ENCODE assay signal across 17 cellular contexts in the genomic region with DNA sequence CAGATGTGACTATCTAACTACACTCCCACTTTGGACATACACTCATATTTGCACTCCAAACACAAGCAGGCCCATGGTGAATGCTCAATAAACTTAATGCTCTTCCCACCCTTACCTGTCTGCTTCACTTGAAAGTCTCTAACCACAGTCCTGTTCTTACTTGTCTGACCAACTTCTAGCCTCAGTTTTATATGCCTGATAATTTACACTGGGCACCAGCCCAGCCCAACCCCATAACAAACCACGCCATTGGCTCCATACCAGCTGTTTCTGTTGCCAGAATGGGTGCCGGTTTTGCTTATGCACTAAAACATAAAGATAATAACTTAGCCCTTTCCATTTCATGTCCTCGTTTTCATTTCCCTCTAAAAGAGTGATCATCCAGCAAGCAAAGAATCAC.
DNase-seq lines count a peak whose midpoint lies in the region; ATAC-seq, FAIRE-seq and TF ChIP-seq lines count a peak whose summit lies in the region.
"Had no signal": no experiment of that assay in that cellular context is flagged by ENCODE, and none has a peak within 500 bp of the region (broad histone marks: within the 10 kb centered on the region; RNA-seq: fewer than 3 reads in every experiment).

No MANE protein-coding gene starts in this region.

- no peak overlapping the region for H3K27ac ChIP-seq in HEK293 (ENCODE audit: extremely low read depth, low read depth, low read length)
- H3K27ac ChIP-seq in mammary epithelial cell (ENCODE audit: insufficient read depth, low read depth, low read length): peak overlapping the region; percentile 90
- no peak overlapping the region for H3K27ac ChIP-seq in small intestine (ENCODE audit: low read depth in 1 of 2, low read length in 1 of 2)
- H3K27ac ChIP-seq in heart right ventricle: no peak overlapping the region
- no peak overlapping the region for H3K27ac ChIP-seq in naive thymus-derived CD4-positive, alpha-beta T cell (ENCODE audit: low read depth, low read length)
- H3K27ac ChIP-seq: brain microvascular endothelial cell, SJCRH30 had no signal

- CTCF ChIA-PET in HEK293 (lab: Yijun Ruan, JAX) (no interaction called here), mammary epithelial cell (lab: Charles Lee; ENCODE audit: low non-redundant PET) (interaction anchor here (0.6 kb wide), 1 partner anchor 1024 kb away, joined by 3 read pairs; a partner anchor contains a TSS), GM10248 (lab: Yijun Ruan, JAX) (no interaction called here)
- CTCF ChIA-PET in naive thymus-derived CD4-positive, alpha-beta T cell (lab: Charles Lee): no interaction called here

- dilution Hi-C loops in mammary epithelial cell (cut with HindIII; ENCODE audit: low sequenced_read_pairs): no loop called here

- ATAC-seq in heart right ventricle: no peak
- no peak for ATAC-seq in naive thymus-derived CD4-positive, alpha-beta T cell
- ATAC-seq: activated CD8-positive, alpha-beta T cell treated with anti-CD3 and anti-CD28 coated beads, Interleukin-2, amount 10 ng/mL, durations not matched to agents 7 days and 5 days had no signal

- DNase-seq in NCI-H226 (peak; percentile 39), mammary epithelial cell (peak; percentile 94), small intestine (peak; percentile 52), heart right ventricle (no peak), GM10248 (ENCODE audit: extremely low spot score) (no peak)
- DNase-seq in naive thymus-derived CD4-positive, alpha-beta T cell: no peak
- DNase-seq in stimulated activated CD4-positive, alpha-beta T cell treated with anti-CD3 and anti-CD28 coated beads, Interleukin-1b, Interleukin-23, amount 100 ng/mL, for 48 hours: no peak
- DNase-seq: activated CD8-positive, alpha-beta T cell treated with anti-CD3 and anti-CD28 coated beads, Interleukin-2, amount 10 ng/mL, durations not matched to agents 7 days and 5 days; activated gamma-delta T cell; brain microvascular endothelial cell; CD4-positive, CD25-positive, alpha-beta regulatory T cell; NCI-H774; retina; SJCRH30 had no signal

- no peaks in the 10 kb centered on the region for H3K36me3 Mint-ChIP-seq in naive thymus-derived CD4-positive, alpha-beta T cell
- H3K36me3 Mint-ChIP-seq: CD4-positive, CD25-positive, alpha-beta regulatory T cell had no signal

- peak overlapping the region; percentile 79 for H2AFZ ChIP-seq in mammary epithelial cell (ENCODE audit: low read depth, low read length)

- H3K4me3 Mint-ChIP-seq in naive thymus-derived CD4-positive, alpha-beta T cell: no peak overlapping the region
- H3K4me3 Mint-ChIP-seq: activated CD8-positive, alpha-beta T cell treated with anti-CD3 and anti-CD28 coated beads, Interleukin-2, amount 10 ng/mL, durations not matched to agents 7 days and 5 days; CD4-positive, CD25-positive, alpha-beta regulatory T cell; stimulated activated naive CD8-positive, alpha-beta T cell treated with anti-CD3 and anti-CD28 coated beads, Interleukin-15, Interleukin-2, amounts not matched to agents 100 ng/mL and 50 ng/mL, for 24 hours had no signal

- TF ChIP-seq CTCF in HEK293 (tag by site-specific recombination; IDR thresholded peaks at IDR 0.05) (no peak), mammary epithelial cell (conservative IDR thresholded peaks at IDR 0.05 in 1 of 2, IDR thresholded peaks at IDR 0.05 in 1 of 2; ENCODE audit: extremely low read depth in 1 of 2, insufficient read depth in 1 of 2, low read depth in 1 of 2, low read length in 2 of 2) (no peak), heart right ventricle (IDR thresholded peaks at IDR 0.05) (no peak), GM10248 (IDR thresholded peaks at IDR 0.05; ENCODE audit: control extremely low read depth, extremely low read depth, low read depth, missing control alignments) (no peak)

- peak overlapping the region; percentile 72 for H3K4me2 ChIP-seq in mammary epithelial cell (ENCODE audit: insufficient read depth, low read depth, low read length)

- no peaks in the 10 kb centered on the region for H3K79me2 ChIP-seq in mammary epithelial cell (ENCODE audit: insufficient read depth, low read length)

- H3K36me3 ChIP-seq in HEK293 (ENCODE audit: control insufficient read depth in 2 of 2, insufficient read depth in 1 of 2, low read length in 2 of 2) (no peaks in the 10 kb centered on the region), mammary epithelial cell (ENCODE audit: insufficient read depth, low read length) (no peaks in the 10 kb centered on the region), small intestine (ENCODE audit: control insufficient read depth in 2 of 2, insufficient read depth in 2 of 2, low read length in 2 of 2) (no peaks in the 10 kb centered on the region), heart right ventricle (no peaks in the 10 kb centered on the region)
- H3K36me3 ChIP-seq in naive thymus-derived CD4-positive, alpha-beta T cell (ENCODE audit: control insufficient read depth in 2 of 3, insufficient read depth in 3 of 3, low read length in 3 of 3): no peaks in the 10 kb centered on the region
- H3K36me3 ChIP-seq: brain microvascular endothelial cell, SJCRH30 had no signal

- no peak overlapping the region for H3K27ac Mint-ChIP-seq in naive thymus-derived CD4-positive, alpha-beta T cell
- H3K27ac Mint-ChIP-seq: activated CD8-positive, alpha-beta T cell treated with anti-CD3 and anti-CD28 coated beads, Interleukin-2, amount 10 ng/mL, durations not matched to agents 7 days and 5 days; CD4-positive, CD25-positive, alpha-beta regulatory T cell; stimulated activated naive CD8-positive, alpha-beta T cell treated with anti-CD3 and anti-CD28 coated beads, Interleukin-15, Interleukin-2, amounts not matched to agents 100 ng/mL and 50 ng/mL, for 24 hours had no signal

- no peaks in the 10 kb centered on the region for H4K20me1 ChIP-seq in mammary epithelial cell (ENCODE audit: insufficient read depth, low read length)

- peaks cover 0 to 2% (median 0%) of the 10 kb centered on the region in 7 donors for H3K4me1 Mint-ChIP-seq in naive thymus-derived CD4-positive, alpha-beta T cell
- H3K4me1 Mint-ChIP-seq: CD4-positive, CD25-positive, alpha-beta regulatory T cell had no signal

- H3K9me3 ChIP-seq in HEK293 (ENCODE audit: control insufficient read depth, insufficient read depth, low read depth, low read length) (no peaks in the 10 kb centered on the region), mammary epithelial cell (replicated peaks; ENCODE audit: insufficient read depth, low read length) (no peaks in the 10 kb centered on the region), small intestine (ENCODE audit: control insufficient read depth, low read depth) (no peaks in the 10 kb centered on the region), heart right ventricle (no peaks in the 10 kb centered on the region)
- H3K9me3 ChIP-seq in naive thymus-derived CD4-positive, alpha-beta T cell (ENCODE audit: control insufficient read depth in 2 of 3, low read length in 3 of 3): no peaks in the 10 kb centered on the region
- H3K9me3 ChIP-seq: SJCRH30 had no signal

- H3K4me1 ChIP-seq in HEK293 (ENCODE audit: control insufficient read depth, insufficient read depth, low read length) (no peaks in the 10 kb centered on the region), mammary epithelial cell (ENCODE audit: insufficient read depth, low read length) (peaks cover 62% of the 10 kb centered on the region), small intestine (ENCODE audit: control insufficient read depth in 2 of 2, insufficient read depth in 1 of 2, low read depth in 1 of 2, low read length in 1 of 2) (peaks cover 0 to 4% of the 10 kb centered on the region in 2 donors), heart right ventricle (peaks cover 0 to 8% (median 0%) of the 10 kb centered on the region in 9 donors)
- no peaks in the 10 kb centered on the region for H3K4me1 ChIP-seq in naive thymus-derived CD4-positive, alpha-beta T cell (ENCODE audit: control insufficient read depth in 2 of 2, insufficient read depth in 2 of 2, low read length in 2 of 2)

- in situ Hi-C loops in mammary epithelial cell (cut with MboI; ENCODE audit: low sequenced_read_pairs in 2 of 2): loop anchor here in 1 of 2 donors (25.0 kb wide), 1 partner anchor 201 kb away; no protein-coding TSS in a partner anchor

- H3K27me3 ChIP-seq in mammary epithelial cell (ENCODE audit: insufficient read depth, low read length): no peaks in the 10 kb centered on the region
- no peaks in the 10 kb centered on the region for H3K27me3 ChIP-seq in small intestine (ENCODE audit: control insufficient read depth in 2 of 2, insufficient read depth in 2 of 2, low read length in 2 of 2)
- peaks cover 0 to 8% (median 0%) of the 10 kb centered on the region in 7 donors for H3K27me3 ChIP-seq in heart right ventricle
- no peaks in the 10 kb centered on the region for H3K27me3 ChIP-seq in naive thymus-derived CD4-positive, alpha-beta T cell (ENCODE audit: control insufficient read depth in 2 of 2, insufficient read depth in 2 of 2, low read length in 2 of 2)
- H3K27me3 ChIP-seq: brain microvascular endothelial cell, SJCRH30 had no signal

- POLR2A ChIA-PET in HEK293 (lab: Yijun Ruan, JAX) (no interaction called here), GM10248 (lab: Yijun Ruan, JAX) (no interaction called here)
- POLR2A ChIA-PET in naive thymus-derived CD4-positive, alpha-beta T cell (lab: Charles Lee): no interaction called here

- peak overlapping the region; percentile 59 for H3K9ac ChIP-seq in mammary epithelial cell (ENCODE audit: insufficient read depth, low read length)

- H3K4me3 ChIP-seq in HEK293 (ENCODE audit: low read depth, low read length) (no peak overlapping the region), mammary epithelial cell (replicated peaks in 1 of 3; ENCODE audit: insufficient read depth in 1 of 3, low read depth in 2 of 3, low read length in 3 of 3) (no peak overlapping the region), small intestine (ENCODE audit: low read depth in 1 of 2, low read length in 2 of 2) (no peak overlapping the region), heart right ventricle (no peak overlapping the region)
- H3K4me3 ChIP-seq in naive thymus-derived CD4-positive, alpha-beta T cell (ENCODE audit: low read length): no peak overlapping the region
- H3K4me3 ChIP-seq: SJCRH30 had no signal

- intact Hi-C loops in mammary epithelial cell (cut with micrococcal nuclease) (loop anchor here (1.0 to 5.0 kb wide), 2 partner anchors 8 to 146 kb away; no protein-coding TSS in a partner anchor), heart right ventricle (cut with DNase I) (no loop called here)
- intact Hi-C loops in naive thymus-derived CD4-positive, alpha-beta T cell (cut with micrococcal nuclease): no loop called here

- FAIRE-seq in small intestine (lab: Jason Lieb, UNC): no peak
- FAIRE-seq: H1 had no signal

- peaks cover 0 to 2% (median 0%) of the 10 kb centered on the region in 11 donors for H3K9me3 Mint-ChIP-seq in naive thymus-derived CD4-positive, alpha-beta T cell
- H3K9me3 Mint-ChIP-seq: stimulated activated naive CD8-positive, alpha-beta T cell treated with anti-CD3 and anti-CD28 coated beads, Interleukin-15, Interleukin-2, amounts not matched to agents 100 ng/mL and 50 ng/mL, for 24 hours had no signal

- no TSS peak for BruUV-seq in mammary epithelial cell (replicated peaks; lab: Mats Ljungman, UMichigan)

- peaks cover 3 to 22% (median 6%) of the 10 kb centered on the region in 5 donors for H3K27me3 Mint-ChIP-seq in naive thymus-derived CD4-positive, alpha-beta T cell
- H3K27me3 Mint-ChIP-seq: stimulated activated naive CD8-positive, alpha-beta T cell treated with anti-CD3 and anti-CD28 coated beads, Interleukin-15, Interleukin-2, amounts not matched to agents 100 ng/mL and 50 ng/mL, for 24 hours had no signal

- WGBS in mammary epithelial cell (ENCODE audit: low coverage, missing lambda C conversion rate): 0% methylated on average over 3 of the region's 3 CpGs
- WGBS in small intestine, 3 donors: 8 to 35% (median 17%) methylated on average over 3 of the region's 3 CpGs
- 58% methylated on average over 3 of the region's 3 CpGs for WGBS in heart right ventricle, 2 donors

Comparison
In these comparisons a context has a peak if more than half of its experiments do, and no peak if none do; other contexts are left out.
1. DNase-seq: peak in NCI-H226 (single experiment), mammary epithelial cell (single experiment) and small intestine (single experiment); none in heart right ventricle (0 of 2), naive thymus-derived CD4-positive, alpha-beta T cell (0 of 9), stimulated activated CD4-positive, alpha-beta T cell treated with anti-CD3 and anti-CD28 coated beads, Interleukin-1b, Interleukin-23, amount 100 ng/mL, for 48 hours (single experiment) and GM10248 (single experiment).